In the genomic region with DNA sequence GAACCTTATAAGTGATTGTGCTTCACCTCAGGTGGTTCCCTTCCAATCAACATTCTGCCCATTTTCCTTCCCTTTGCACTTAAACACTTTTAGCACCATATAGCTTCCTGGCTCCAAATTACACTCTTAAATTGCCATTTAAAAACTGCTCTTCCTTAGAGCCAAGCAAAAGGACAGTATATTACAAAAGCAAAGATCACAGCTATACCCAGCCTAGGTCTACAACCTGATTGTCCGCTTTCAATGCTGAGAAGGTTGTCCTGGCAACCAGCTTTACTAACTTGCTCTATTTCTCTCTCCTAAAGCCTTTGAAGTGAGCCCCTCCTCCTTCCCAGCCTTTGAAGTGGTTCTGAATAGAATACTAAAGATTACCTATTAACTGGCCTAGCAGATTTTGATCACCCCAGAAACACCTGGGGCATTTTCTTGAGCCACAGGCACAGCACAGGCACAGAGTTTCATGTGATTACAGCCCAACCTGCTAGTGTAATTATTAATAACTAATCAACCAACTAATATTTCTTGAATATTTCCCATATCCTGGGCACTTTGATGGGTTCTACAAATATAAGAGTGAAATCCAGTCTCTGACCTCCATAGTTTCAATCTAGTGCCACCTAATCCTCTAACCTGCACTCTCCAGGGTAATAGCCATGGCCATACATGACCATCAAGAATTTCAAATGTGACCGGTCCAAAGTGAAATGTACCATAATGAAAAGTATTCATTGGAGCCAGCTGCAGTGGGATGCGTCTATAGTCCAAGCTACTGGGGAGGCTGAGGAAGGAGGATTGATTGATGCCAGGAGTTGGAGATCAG, we compare ENCODE assay signal across 11 cellular contexts.
DNase-seq lines count a peak whose midpoint lies in the region; ATAC-seq and TF ChIP-seq lines count a peak whose summit lies in the region.
"Had no signal": no experiment of that assay in that cellular context is flagged by ENCODE, and none has a peak within 500 bp of the region (broad histone marks: within the 10 kb centered on the region; RNA-seq: fewer than 3 reads in every experiment).

No MANE protein-coding gene starts in this region.

- no peaks in the 10 kb centered on the region for H3K27me3 ChIP-seq in hepatocyte

- H3K9me2 ChIP-seq in hepatocyte (replicated peaks; ENCODE audit: insufficient read depth) = no peaks in the 10 kb centered on the region

- H4K20me1 ChIP-seq in hepatocyte (ENCODE audit: insufficient read depth, poor library complexity, severe bottlenecking) = no peaks in the 10 kb centered on the region

- H3K4me3 Mint-ChIP-seq in activated CD4-positive, alpha-beta T cell treated with anti-CD3 and anti-CD28 coated beads, Interleukin-2, amount 10 ng/mL, durations not matched to agents 24 days and 14 days = no peak overlapping the region

- H3K9me3 Mint-ChIP-seq in activated CD4-positive, alpha-beta T cell treated with anti-CD3 and anti-CD28 coated beads, Interleukin-2, amount 10 ng/mL, durations not matched to agents 24 days and 14 days = no peaks in the 10 kb centered on the region

- H3K4me1 ChIP-seq in hepatocyte (ENCODE audit: insufficient read depth) = peaks cover 5% of the 10 kb centered on the region

- H3K9me3 ChIP-seq in hepatocyte (ENCODE audit: low read depth) = no peaks in the 10 kb centered on the region

- H3K27ac Mint-ChIP-seq in activated CD4-positive, alpha-beta T cell treated with anti-CD3 and anti-CD28 coated beads, Interleukin-2, amount 10 ng/mL, durations not matched to agents 24 days and 14 days = no peak overlapping the region

- intact Hi-C loops in activated CD4-positive, alpha-beta T cell treated with anti-CD3 and anti-CD28 coated beads, Interleukin-2, amount 10 ng/mL, durations not matched to agents 24 days and 14 days (cut with micrococcal nuclease) = no loop called here
- intact Hi-C loops in cardiac septum (cut with DNase I) = no loop called here

- no peaks in the 10 kb centered on the region for H3K36me3 ChIP-seq in hepatocyte (replicated peaks; ENCODE audit: insufficient read depth, low read depth)

- no peak for TF ChIP-seq CTCF in GM10266 (IDR thresholded peaks at IDR 0.05; ENCODE audit: control insufficient read depth, insufficient read depth, low read depth, missing control alignments)
- TF ChIP-seq CTCF in hepatocyte (IDR thresholded peaks at IDR 0.05; ENCODE audit: poor library complexity) = no peak

- peak overlapping the region; percentile 59 for H3K27ac ChIP-seq in hepatocyte
- H3K27ac ChIP-seq: C4-2B had no signal

- peak; percentile 22 for DNase-seq in GM10266 (ENCODE audit: extremely low spot score)
- DNase-seq in hepatocyte (ENCODE audit: low spot score) = peak; percentile 85
- DNase-seq in activated CD8-positive, alpha-beta memory T cell treated with anti-CD3 and anti-CD28 coated beads, Interleukin-2, amount 50 U/mL, for 48 hours = no peak
- DNase-seq in activated CD4-positive, alpha-beta T cell treated with anti-CD3 and anti-CD28 coated beads, Interleukin-2, amount 10 ng/mL, durations not matched to agents 24 days and 14 days = no peak
- DNase-seq in cardiac septum (ENCODE audit: low spot score) = no peak
- DNase-seq in superior temporal gyrus (ENCODE audit: extremely low spot score) = no peak
- DNase-seq: activated naive CD4-positive, alpha-beta T cell treated with anti-CD3 and anti-CD28 coated beads, Interleukin-2, amount 50 U/mL, for 16 hours; foreskin fibroblast had no signal

- no peak overlapping the region for H3K4me3 ChIP-seq in hepatocyte

- ATAC-seq in GM21381 (IDR thresholded peaks at IDR 0.05; ENCODE audit: unreplicated experiment) (peak; percentile 98), HG03159 (IDR thresholded peaks at IDR 0.05; ENCODE audit: unreplicated experiment) (peak; percentile 97)

- H3K36me3 Mint-ChIP-seq in activated CD4-positive, alpha-beta T cell treated with anti-CD3 and anti-CD28 coated beads, Interleukin-2, amount 10 ng/mL, durations not matched to agents 24 days and 14 days (ENCODE audit: low read depth) = no peaks in the 10 kb centered on the region

- no peaks in the 10 kb centered on the region for H3K79me2 ChIP-seq in hepatocyte

- H3K4me1 Mint-ChIP-seq in activated CD4-positive, alpha-beta T cell treated with anti-CD3 and anti-CD28 coated beads, Interleukin-2, amount 10 ng/mL, durations not matched to agents 24 days and 14 days = no peaks in the 10 kb centered on the region

- H3K27me3 Mint-ChIP-seq in activated CD4-positive, alpha-beta T cell treated with anti-CD3 and anti-CD28 coated beads, Interleukin-2, amount 10 ng/mL, durations not matched to agents 24 days and 14 days = no peaks in the 10 kb centered on the region

- H3K4me2 ChIP-seq in hepatocyte = peak overlapping the region; percentile 39

- 62% methylated on average over 3 of the region's 3 CpGs for WGBS in hepatocyte (ENCODE audit: low lambda C conversion rate, missing lambda C conversion rate)

- H2AFZ ChIP-seq in hepatocyte = no peak overlapping the region

Comparison
In these comparisons a context has a peak if more than half of its experiments do, and no peak if none do; other contexts are left out.
1. DNase-seq: peak in GM10266 (single experiment) and hepatocyte (single experiment); none in activated CD8-positive, alpha-beta memory T cell treated with anti-CD3 and anti-CD28 coated beads, Interleukin-2, amount 50 U/mL, for 48 hours (single experiment), activated CD4-positive, alpha-beta T cell treated with anti-CD3 and anti-CD28 coated beads, Interleukin-2, amount 10 ng/mL, durations not matched to agents 24 days and 14 days (single experiment), cardiac septum (single experiment) and superior temporal gyrus (single experiment).